ENCODE assay signal across 20 cellular contexts in the genomic region with DNA sequence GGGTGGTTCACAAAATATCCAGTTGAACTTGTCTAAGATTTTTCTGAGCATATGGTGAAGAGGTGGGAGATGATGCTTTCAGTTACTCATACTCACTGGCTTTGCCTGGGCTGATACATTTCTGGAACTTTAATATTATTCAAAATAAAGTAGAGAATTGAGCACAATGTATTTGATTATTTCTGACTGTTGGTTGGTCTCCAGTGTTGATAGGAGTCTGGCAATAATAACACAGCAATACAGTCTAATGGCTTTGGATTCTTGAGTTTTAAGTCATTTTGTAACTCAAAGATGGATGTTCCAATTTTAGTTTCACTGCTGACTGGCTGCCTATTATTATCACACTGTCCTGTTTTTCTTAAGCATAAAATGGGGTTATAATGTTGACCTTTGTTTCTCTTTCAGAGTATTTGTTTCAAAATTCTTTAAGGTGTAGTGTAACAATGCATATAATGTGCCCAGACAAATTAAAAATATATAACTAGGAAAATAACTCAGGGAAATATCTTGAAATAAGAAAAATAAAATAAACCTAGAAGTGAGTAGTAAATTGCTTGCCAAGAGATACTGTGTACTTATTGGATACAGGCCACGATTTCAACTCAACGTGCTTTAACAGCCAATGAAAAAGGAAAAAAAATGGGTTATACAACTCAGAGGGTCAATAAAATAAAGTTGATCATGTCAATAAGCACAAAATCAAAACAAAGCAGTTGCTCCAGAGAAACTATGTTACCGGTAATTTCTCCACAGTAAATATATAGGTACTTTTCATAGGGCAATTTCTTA.
"Had no signal": no experiment of that assay in that cellular context is flagged by ENCODE, and none has a peak within 500 bp of the region (broad histone marks: within the 10 kb centered on the region; RNA-seq: fewer than 3 reads in every experiment).

No MANE protein-coding gene starts in this region.

- H2AFZ ChIP-seq: hepatocyte had no signal

- H3K27ac ChIP-seq: breast epithelium, epithelial cell of prostate, hepatocyte, neutrophil, ovary, upper lobe of right lung had no signal

- H3K4me1 ChIP-seq: breast epithelium, upper lobe of right lung had no signal

- H3K4me2 ChIP-seq: hepatocyte had no signal

- DNase-seq: activated CD4-positive, alpha-beta T cell treated with anti-CD3 and anti-CD28 coated beads for 1 hour; activated CD4-positive, alpha-beta T cell treated with anti-CD3 and anti-CD28 coated beads, Interleukin-2, amount 50 U/mL, for 1 hour; activated CD8-positive, alpha-beta memory T cell treated with anti-CD3 and anti-CD28 coated beads, Interleukin-2, amount 50 U/mL, for 4 hours; activated naive CD4-positive, alpha-beta T cell; activated naive CD8-positive, alpha-beta T cell treated with anti-CD3 and anti-CD28 coated beads for 36 hours; activated T-cell treated with anti-CD3 and anti-CD28 coated beads, Interleukin-2, amount 50 U/mL, for 24 hours; endodermal cell; glutamatergic neuron; immature natural killer cell; ovary; stimulated activated CD4-positive, alpha-beta T cell treated with anti-CD3 and anti-CD28 coated beads, Interleukin-4, amount 100 ng/mL, for 24 hours; stimulated activated naive CD4-positive, alpha-beta T cell treated with Interleukin-2 at 50 U/mL for 16 hours; upper lobe of right lung had no signal

- H3K79me2 ChIP-seq: hepatocyte had no signal

- H3K9me3 ChIP-seq: breast epithelium, neutrophil, ovary, upper lobe of right lung had no signal

- H3K36me3 ChIP-seq: breast epithelium, neutrophil, ovary, upper lobe of right lung had no signal

- ATAC-seq: activated T-helper 17 cell treated with anti-CD3 and anti-CD28 coated beads, Interleukin-2, amount 50 U/mL, for 72 hours; sciatic nerve; upper lobe of right lung had no signal

- H3K4me3 ChIP-seq: breast epithelium, coronary artery, hepatocyte, ovary, upper lobe of right lung had no signal

- H3K27me3 ChIP-seq: breast epithelium, hepatocyte, neutrophil, ovary, upper lobe of right lung had no signal
